ENCODE assay signal across 11 cellular contexts in the genomic region with DNA sequence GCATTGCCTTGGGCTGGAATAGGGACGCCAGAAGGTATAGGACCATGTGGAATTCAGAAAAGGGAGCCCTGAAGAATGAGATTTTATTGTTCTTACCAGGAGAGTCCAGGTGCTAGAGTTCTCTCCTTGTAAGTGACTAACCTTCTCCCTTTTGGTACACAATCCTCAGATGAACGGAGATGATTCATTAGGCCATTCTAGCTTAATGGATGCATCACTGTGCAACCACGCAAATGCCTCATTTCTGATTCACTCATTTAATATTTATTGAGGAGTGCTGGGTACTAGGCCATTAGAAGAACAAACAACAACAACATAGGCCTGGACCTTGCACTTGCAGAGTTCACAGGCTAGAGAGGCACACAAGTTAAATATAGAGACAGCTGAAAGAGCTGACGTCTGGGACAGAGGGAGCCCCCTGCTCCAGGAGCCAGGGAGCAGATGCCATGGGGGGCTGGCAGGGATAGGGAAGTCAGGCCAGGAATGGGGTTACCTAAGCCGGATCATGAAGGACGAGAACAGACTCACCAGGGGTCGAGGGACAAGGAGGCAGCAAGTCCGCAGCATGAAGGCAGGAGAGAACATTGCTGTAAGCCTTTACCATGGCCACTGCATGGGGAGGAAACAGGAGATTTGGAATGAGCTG.
DNase-seq lines count a peak whose midpoint lies in the region; ATAC-seq and TF ChIP-seq lines count a peak whose summit lies in the region.
"Had no signal": no experiment of that assay in that cellular context is flagged by ENCODE, and none has a peak within 500 bp of the region (broad histone marks: within the 10 kb centered on the region; RNA-seq: fewer than 3 reads in every experiment).

No MANE protein-coding gene starts in this region.

- H3K27me3 Mint-ChIP-seq in endodermal cell (ENCODE audit: insufficient read depth) = no peaks in the 10 kb centered on the region
- H3K27me3 Mint-ChIP-seq: activated naive CD8-positive, alpha-beta T cell had no signal

- H3K9ac ChIP-seq in endodermal cell (ENCODE audit: extremely low read depth, low read length, poor library complexity, severe bottlenecking) (no peak overlapping the region), mucosa of stomach (ENCODE audit: low read length) (peak overlapping the region; percentile 31)

- no peaks in the 10 kb centered on the region for H3K4me1 Mint-ChIP-seq in endodermal cell

- peak overlapping the region; percentile 13 for H3K27ac Mint-ChIP-seq in endodermal cell
- H3K27ac Mint-ChIP-seq: activated naive CD8-positive, alpha-beta T cell had no signal

- H3K9me3 ChIP-seq in endodermal cell (ENCODE audit: control insufficient read depth, low read length) (no peaks in the 10 kb centered on the region), mucosa of stomach (ENCODE audit: control insufficient read depth, low read length) (no peaks in the 10 kb centered on the region)
- H3K9me3 ChIP-seq: testis had no signal

- H3K36me3 ChIP-seq in endodermal cell (ENCODE audit: control insufficient read depth, insufficient read depth, low read length) (peaks cover 17% of the 10 kb centered on the region), mucosa of stomach (ENCODE audit: control insufficient read depth, insufficient read depth, low read length) (no peaks in the 10 kb centered on the region)

- WGBS in endodermal cell (ENCODE audit: insufficient coverage in 1 of 2, insufficient read length in 1 of 2), 2 experiments = 95 to 100% methylated on average over 6 to 8 of the region's 8 CpGs

- no peak overlapping the region for H3K4me3 Mint-ChIP-seq in endodermal cell
- H3K4me3 Mint-ChIP-seq: activated naive CD8-positive, alpha-beta T cell had no signal

- ATAC-seq in HG03378 (IDR thresholded peaks at IDR 0.05; ENCODE audit: unreplicated experiment) (no peak), GM19467 (IDR thresholded peaks at IDR 0.05; ENCODE audit: unreplicated experiment) (no peak), HG03045 (IDR thresholded peaks at IDR 0.05; ENCODE audit: unreplicated experiment) (no peak)

- TF ChIP-seq CTCF in AG10803 (conservative IDR thresholded peaks at IDR 0.05; ENCODE audit: low read length) (no peak), endodermal cell (conservative IDR thresholded peaks at IDR 0.05) (no peak)

- no peak overlapping the region for H3K27ac ChIP-seq in endodermal cell (ENCODE audit: low read depth, low read length)

- H3K4me1 ChIP-seq in endodermal cell (ENCODE audit: control insufficient read depth, insufficient read depth, low read length) = no peaks in the 10 kb centered on the region
- peaks cover 24% of the 10 kb centered on the region for H3K4me1 ChIP-seq in mucosa of stomach (ENCODE audit: control insufficient read depth, insufficient read depth, low read length)

- H3K36me3 Mint-ChIP-seq in endodermal cell (ENCODE audit: low read depth) = peaks cover 16% of the 10 kb centered on the region

- DNase-seq in AG10803 (ENCODE audit: low read depth) (peak; percentile 88), M059J (ENCODE audit: low read depth) (peak; percentile 99), endodermal cell (no peak)
- DNase-seq in stimulated activated CD4-positive, alpha-beta T cell treated with anti-CD3 and anti-CD28 coated beads, Interleukin-4, amount 100 ng/mL, for 24 hours = no peak
- DNase-seq: NCI-H2029 treated with DMSO at 0.1 percent for 48 hours had no signal

- H3K4me3 ChIP-seq in AG10803 (ENCODE audit: low read length) (no peak overlapping the region), endodermal cell (ENCODE audit: low read length) (no peak overlapping the region), mucosa of stomach (ENCODE audit: low read length) (no peak overlapping the region)
- H3K4me3 ChIP-seq: testis had no signal

- no peaks in the 10 kb centered on the region for H3K27me3 ChIP-seq in endodermal cell (ENCODE audit: control insufficient read depth, insufficient read depth, low read length, poor library complexity, severe bottlenecking)
- H3K27me3 ChIP-seq in mucosa of stomach (ENCODE audit: control insufficient read depth, insufficient read depth, low read length) = no peaks in the 10 kb centered on the region
- H3K27me3 ChIP-seq: testis had no signal

- H3K9me3 Mint-ChIP-seq in endodermal cell = no peaks in the 10 kb centered on the region

Comparison
In these comparisons a context has a peak if more than half of its experiments do, and no peak if none do; other contexts are left out.
1. DNase-seq: peak in AG10803 (single experiment) and M059J (single experiment); none in endodermal cell (single experiment) and stimulated activated CD4-positive, alpha-beta T cell treated with anti-CD3 and anti-CD28 coated beads, Interleukin-4, amount 100 ng/mL, for 24 hours (single experiment).